Comparison of ENCODE assay signal across 19 cellular contexts in genomic region chr12:39003541-39004160, GRCh38.
DNase-seq lines count a peak whose midpoint lies in the region; ATAC-seq and TF ChIP-seq lines count a peak whose summit lies in the region.
"Had no signal": no experiment of that assay in that cellular context is flagged by ENCODE, and none has a peak within 500 bp of the region (broad histone marks: within the 10 kb centered on the region; RNA-seq: fewer than 3 reads in every experiment).

No MANE protein-coding gene starts in this region.

- intact Hi-C loops in left colon (cut with DNase I, micrococcal nuclease), result no loop called here

- ATAC-seq in left colon, result peak; percentile 85
- ATAC-seq in GM21576 (IDR thresholded peaks at IDR 0.05; ENCODE audit: unreplicated experiment), result no peak
- ATAC-seq in GM21390 (IDR thresholded peaks at IDR 0.05; ENCODE audit: unreplicated experiment), result no peak

- DNase-seq in HAP-1 (ENCODE audit: low spot score in 2 of 2) (peak; percentile 52 to 92), astrocyte of the spinal cord (ENCODE audit: low read depth, low spot score) (peak; percentile 7), left colon (no peak), SHP77 (lab: John Stamatoyannopoulos, UW) (no peak)
- DNase-seq in activated naive CD4-positive, alpha-beta T cell treated with Interleukin-2 at 50 U/mL for 16 hours, result no peak
- DNase-seq: C1 segment of cervical spinal cord; CD8-positive, alpha-beta memory T cell; DMS79 treated with DMSO at 0.1 percent for 48 hours; KG1; MV-4-11; NCI-H1417 treated with DMSO at 0.1 percent for 48 hours; NCI-H187 treated with DMSO at 0.1 percent for 48 hours; NCI-H2227 treated with DMSO at 0.1 percent for 48 hours; NCI-H510A treated with DMSO at 0.1 percent for 48 hours; NCI-H774 had no signal

- no peaks in the 10 kb centered on the region for H3K36me3 ChIP-seq in HAP-1 (replicated peaks)
- H3K36me3 ChIP-seq: SJSA1 had no signal

- no peaks in the 10 kb centered on the region for H3K9me3 ChIP-seq in HAP-1
- H3K9me3 ChIP-seq: SJSA1 had no signal

- no peaks in the 10 kb centered on the region for H3K27me3 ChIP-seq in HAP-1 (ENCODE audit: low read depth)
- H3K27me3 ChIP-seq: SJSA1 had no signal

- in situ Hi-C loops in HAP-1 (cut with MboI; ENCODE audit: low sequenced_read_pairs), result no loop called here
- in situ Hi-C loops in astrocyte of the spinal cord (cut with HindIII; ENCODE audit: low sequenced_read_pairs), result no loop called here

- no peak overlapping the region for H3K4me3 ChIP-seq in HAP-1
- no peak overlapping the region for H3K4me3 ChIP-seq in astrocyte of the spinal cord (ENCODE audit: low read depth, low read length)
- H3K4me3 ChIP-seq: SJSA1 had no signal

- peaks cover 14% of the 10 kb centered on the region for H3K4me1 ChIP-seq in HAP-1
- H3K4me1 ChIP-seq: SJSA1 had no signal

- TF ChIP-seq CTCF in GM12873 (IDR thresholded peaks at IDR 0.05; ENCODE audit: insufficient read depth, low read depth, low read length, missing control alignments) (peak; percentile 2), astrocyte of the spinal cord (IDR thresholded peaks at IDR 0.05; ENCODE audit: low read depth, low read length) (peak; percentile 16)

Comparison
In these comparisons a context has a peak if more than half of its experiments do, and no peak if none do; other contexts are left out.
1. DNase-seq: peak in HAP-1 (2 of 2) and astrocyte of the spinal cord (single experiment); none in left colon (0 of 2), SHP77 (0 of 2) and activated naive CD4-positive, alpha-beta T cell treated with Interleukin-2 at 50 U/mL for 16 hours (single experiment).